Comparison of ENCODE assay signal across 20 cellular contexts in genomic region chr6:34082348-34082747, GRCh38.
DNase-seq lines count a peak whose midpoint lies in the region; ATAC-seq, FAIRE-seq and TF ChIP-seq lines count a peak whose summit lies in the region.
"Had no signal": no experiment of that assay in that cellular context is flagged by ENCODE, and none has a peak within 500 bp of the region (broad histone marks: within the 10 kb centered on the region; RNA-seq: fewer than 3 reads in every experiment).

No MANE protein-coding gene starts in this region.

- H3K36me3 ChIP-seq in HepG2 (replicated peaks in 1 of 2; ENCODE audit: control insufficient read depth in 1 of 2, insufficient read depth in 2 of 2, low read length in 2 of 2): no peaks in the 10 kb centered on the region
- H3K36me3 ChIP-seq in right lobe of liver: no peaks in the 10 kb centered on the region
- H3K36me3 ChIP-seq in H1 (ENCODE audit: control insufficient read depth in 2 of 4, insufficient read depth in 4 of 4, low read length in 3 of 4): no peaks in the 10 kb centered on the region
- H3K36me3 ChIP-seq in neuronal stem cell (replicated peaks in 1 of 2; ENCODE audit: control insufficient read depth in 2 of 2, insufficient read depth in 2 of 2, low read length in 2 of 2): no peaks in the 10 kb centered on the region
- H3K36me3 ChIP-seq: HAP-1 had no signal

- no peak for ATAC-seq in HepG2
- no peak for ATAC-seq in right lobe of liver
- ATAC-seq: A549; CD8-positive, alpha-beta T cell; GM12878 had no signal

- H2BK20ac ChIP-seq in H1 (ENCODE audit: low read length): no peak overlapping the region

- TF ChIP-seq EP300 in HepG2 (IDR thresholded peaks at IDR 0.05; ENCODE audit: low read depth in 2 of 2, low read length in 2 of 2) (no peak), HepG2 (CRISPR knock-in tag; IDR thresholded peaks at IDR 0.05; ENCODE audit: borderline replicate concordance) (no peak), H1 (IDR thresholded peaks at IDR 0.05; ENCODE audit: borderline replicate concordance in 1 of 2, low read depth in 2 of 2, low read length in 2 of 2) (no peak)

- H3K23ac ChIP-seq in H1 (ENCODE audit: insufficient read length): no peak overlapping the region
- H3K23ac ChIP-seq in neuronal stem cell (ENCODE audit: low read depth, low read length, poor library complexity): no peak overlapping the region

- H2AK5ac ChIP-seq in H1 (ENCODE audit: low read depth, low read length) (0 out of 2 replicates have a peak overlapping the region, but pooled peaks have one; percentile 15), neuronal stem cell (ENCODE audit: low read depth, low read length) (peak overlapping the region; percentile 6)

- H4K5ac ChIP-seq in H1 (ENCODE audit: insufficient read length, low read depth, low read length): no peak overlapping the region

- intact Hi-C loops in HepG2 (cut with micrococcal nuclease; ENCODE audit: unreplicated experiment) (no loop called here), right lobe of liver (cut with DNase I) (no loop called here)

- H3K4me3 ChIP-seq in HepG2 (replicated peaks in 1 of 3; ENCODE audit: insufficient read depth in 1 of 3, low read depth in 2 of 3, low read length in 3 of 3) (no peak overlapping the region), right lobe of liver (no peak overlapping the region), H1 (ENCODE audit: extremely low read depth in 1 of 4, insufficient read depth in 2 of 4, low read depth in 3 of 4, low read length in 4 of 4) (no peak overlapping the region), neuronal stem cell (ENCODE audit: low read length in 2 of 2) (no peak overlapping the region)
- H3K4me3 ChIP-seq: A549, GM12878, HAP-1 had no signal

- H3K79me1 ChIP-seq in H1 (ENCODE audit: low read depth, low read length) (no peaks in the 10 kb centered on the region), neuronal stem cell (ENCODE audit: low read depth, low read length) (no peaks in the 10 kb centered on the region)

- no peak overlapping the region for H3K56ac ChIP-seq in H1 (replicated peaks; ENCODE audit: insufficient read length, low read depth, low read length)

- no peak overlapping the region for H4K8ac ChIP-seq in H1 (ENCODE audit: extremely low read depth, insufficient read depth, low read length)
- H4K8ac ChIP-seq in neuronal stem cell (ENCODE audit: low read depth, low read length): no peak overlapping the region

- H3K14ac ChIP-seq in H1 (ENCODE audit: insufficient read length): no peak overlapping the region
- H3K14ac ChIP-seq in neuronal stem cell (ENCODE audit: low read length): no peak overlapping the region

- H2BK12ac ChIP-seq in H1 (ENCODE audit: low read depth, low read length) (no peak overlapping the region), neuronal stem cell (ENCODE audit: low read length) (no peak overlapping the region)

- TF ChIP-seq RAD21 in HepG2 (CRISPR knock-in tag; IDR thresholded peaks at IDR 0.05) (no peak), H1 (IDR thresholded peaks at IDR 0.05 in 1 of 2, conservative IDR thresholded peaks at IDR 0.05 in 1 of 2; ENCODE audit: low read depth in 2 of 2, low read length in 2 of 2) (no peak)

- H3K9ac ChIP-seq in HepG2 (ENCODE audit: insufficient read depth, low read depth, low read length) (no peak overlapping the region), H1 (replicated peaks in 1 of 4; ENCODE audit: extremely low read depth in 1 of 4, low read depth in 3 of 4, low read length in 3 of 4) (no peak overlapping the region; a peak in 1 of 7 replicates), neuronal stem cell (ENCODE audit: low read depth, low read length, poor library complexity) (no peak overlapping the region)

- POLR2A ChIA-PET in HepG2 (lab: Yijun Ruan, JAX) (no interaction called here), H1 (lab: Charles Lee; ENCODE audit: partially characterized antibody) (interaction anchor here (1.2 kb wide), 1 partner anchor 12 kb away, joined by 4 read pairs; no protein-coding TSS in a partner anchor)

- in situ Hi-C loops in HepG2 (cut with HindIII; ENCODE audit: extremely low pct_ligation_motif_present, low pct_unique_long_range_greater_than_20kb): no loop called here

- H3K79me2 ChIP-seq in HepG2 (ENCODE audit: insufficient read depth, low read length): no peaks in the 10 kb centered on the region
- no peaks in the 10 kb centered on the region for H3K79me2 ChIP-seq in H1 (ENCODE audit: control insufficient read depth in 1 of 2, insufficient read depth in 2 of 2, low read length in 2 of 2)

- H2AFZ ChIP-seq in HepG2 (ENCODE audit: low read length): no peak overlapping the region
- H2AFZ ChIP-seq in H1 (ENCODE audit: low read length): no peak overlapping the region
- peak overlapping the region; percentile 63 for H2AFZ ChIP-seq in neuronal stem cell (ENCODE audit: low read length)

- H3K23me2 ChIP-seq in H1 (ENCODE audit: low read depth, low read length): no peaks in the 10 kb centered on the region; the same call in 1 of the 2 replicates

- H2BK5ac ChIP-seq in H1 (ENCODE audit: low read depth, low read length): no peak overlapping the region; the same call in 1 of the 2 replicates
- H2BK5ac ChIP-seq in neuronal stem cell (ENCODE audit: low read length): no peak overlapping the region

- FAIRE-seq in HepG2 (lab: Jason Lieb, UNC) (no peak), H1 (lab: Jason Lieb, UNC) (no peak)
- FAIRE-seq: A549, GM12878, HTR-8/SVneo had no signal

- H3K4me1 ChIP-seq in HepG2 (ENCODE audit: insufficient read depth, low read length) (no peaks in the 10 kb centered on the region), right lobe of liver (no peaks in the 10 kb centered on the region), H1 (replicated peaks in 1 of 4; ENCODE audit: control insufficient read depth in 3 of 4, insufficient read depth in 4 of 4, low read length in 3 of 4) (peaks cover 0 to 10% (median 2%) of the 10 kb centered on the region in 4 experiments; a peak in 3 of 7 replicates), neuronal stem cell (ENCODE audit: control insufficient read depth in 2 of 2, insufficient read depth in 1 of 2, low read depth in 1 of 2, low read length in 2 of 2) (peaks cover 0 to 15% of the 10 kb centered on the region in 2 donors)
- H3K4me1 ChIP-seq: A549, HAP-1 had no signal

- CTCF ChIA-PET in HepG2 (lab: Yijun Ruan, JAX; ENCODE audit: low intra/inter-chr PET ratio, low total read pairs): no interaction called here
- CTCF ChIA-PET in H1 (lab: Charles Lee; ENCODE audit: partially characterized antibody): interaction anchor here (1.0 to 3.2 kb wide), 12 partner anchors 11 to 269 kb away, joined by 3 to 11 read pairs (median 4); no protein-coding TSS in a partner anchor

- peaks cover 15 to 63% of the 10 kb centered on the region in 2 experiments for H3K27me3 ChIP-seq in HepG2 (ENCODE audit: control insufficient read depth in 1 of 2, insufficient read depth in 2 of 2, low read length in 2 of 2)
- H3K27me3 ChIP-seq in right lobe of liver: no peaks in the 10 kb centered on the region
- H3K27me3 ChIP-seq in H1 (replicated peaks in 1 of 4; ENCODE audit: control insufficient read depth in 3 of 4, extremely low read depth in 1 of 4, insufficient read depth in 3 of 4, low read length in 3 of 4): no peaks in the 10 kb centered on the region
- peaks cover 0 to 7% (median 0%) of the 10 kb centered on the region in 3 experiments for H3K27me3 ChIP-seq in neuronal stem cell (ENCODE audit: control insufficient read depth in 3 of 3, insufficient read depth in 3 of 3, low read depth in 1 of 3, low read length in 3 of 3)

- H4K91ac ChIP-seq in H1 (replicated peaks; ENCODE audit: insufficient read length, low read length) (no peak overlapping the region), neuronal stem cell (ENCODE audit: low read depth, low read length, poor library complexity) (no peak overlapping the region)

- H3K4me2 ChIP-seq in HepG2 (ENCODE audit: low read depth, low read length): no peak overlapping the region
- H3K4me2 ChIP-seq in H1 (ENCODE audit: insufficient read depth in 1 of 2, low read depth in 2 of 2, low read length in 2 of 2): no peak overlapping the region
- H3K4me2 ChIP-seq in neuronal stem cell (ENCODE audit: insufficient read depth, low read length, poor library complexity, severe bottlenecking): no peak overlapping the region
- H3K4me2 ChIP-seq: A549 had no signal

- H4K20me1 ChIP-seq in HepG2 (ENCODE audit: insufficient read depth, low read length) (peaks cover 5% of the 10 kb centered on the region; the same call in 1 of the 2 replicates), H1 (replicated peaks in 1 of 2; ENCODE audit: control insufficient read depth in 1 of 2, insufficient read depth in 2 of 2, low read length in 2 of 2) (peaks cover 0 to 3% of the 10 kb centered on the region in 2 experiments)

- no TSS peak for BruUV-seq in HepG2 (replicated peaks; lab: Mats Ljungman, UMichigan)

- H3K18ac ChIP-seq in H1 (ENCODE audit: extremely low read depth, low read length) (no peak overlapping the region), neuronal stem cell (ENCODE audit: low read length) (peak overlapping the region; percentile 30)

- no peak overlapping the region for H2BK15ac ChIP-seq in H1 (ENCODE audit: low read length)
- no peak overlapping the region for H2BK15ac ChIP-seq in neuronal stem cell (ENCODE audit: low read length)

- H3K27ac ChIP-seq in HepG2 (ENCODE audit: extremely low read length, insufficient read depth, low read length): no peak overlapping the region
- no peak overlapping the region for H3K27ac ChIP-seq in right lobe of liver
- H3K27ac ChIP-seq in H1 (ENCODE audit: low read depth, low read length): no peak overlapping the region
- H3K27ac ChIP-seq in neuronal stem cell (replicated peaks; ENCODE audit: low read length): no peak overlapping the region
- H3K27ac ChIP-seq: 22Rv1, A549 had no signal

- H3K4ac ChIP-seq in H1 (replicated peaks; ENCODE audit: insufficient read length, low read depth, low read length) (no peak overlapping the region), neuronal stem cell (ENCODE audit: low read length) (no peak overlapping the region)

- 16% methylated on average over 10 of the region's 10 CpGs for WGBS in HepG2 (ENCODE audit: low lambda C conversion rate)
- 100% methylated on average over 1 of the region's 10 CpGs for WGBS in right lobe of liver (ENCODE audit: insufficient coverage, low coverage, low lambda C conversion rate, missing lambda C conversion rate)
- 93% methylated on average over 10 of the region's 10 CpGs; no CpG with 5 or more reads in 1 of the 2 experiments for WGBS in H1 (ENCODE audit: extremely low coverage in 1 of 2, insufficient coverage in 1 of 2, insufficient read length in 1 of 2, insufficient replicate concordance in 2 of 2, low coverage in 1 of 2, low lambda C conversion rate in 2 of 2, missing lambda C conversion rate in 1 of 2), 2 experiments
- WGBS in neuronal stem cell (ENCODE audit: extremely low coverage in 2 of 2, insufficient read length in 2 of 2, insufficient replicate concordance in 1 of 2), 2 donors: no CpG with 5 or more reads among the region's 10 CpGs

- TF ChIP-seq CTCF in HepG2 (CRISPR knock-in tag; IDR thresholded peaks at IDR 0.05) (no peak), right lobe of liver (IDR thresholded peaks at IDR 0.05) (no peak), H1 (IDR thresholded peaks at IDR 0.05; ENCODE audit: control extremely low read depth in 1 of 3, insufficient read depth in 1 of 3, low read depth in 1 of 3, low read length in 3 of 3) (no peak)

- TF ChIP-seq POLR2A in HepG2 (IDR thresholded peaks at IDR 0.05; ENCODE audit: insufficient read depth in 1 of 2, low read depth in 2 of 2, low read length in 2 of 2): no peak
- no peak for TF ChIP-seq POLR2A in right lobe of liver (IDR thresholded peaks at IDR 0.05)
- TF ChIP-seq POLR2A in H1 (IDR thresholded peaks at IDR 0.05; ENCODE audit: control extremely low read depth in 1 of 2, low read depth in 2 of 2, low read length in 2 of 2): no peak

- DNase-seq in HepG2 (ENCODE audit: low spot score) (no peak), right lobe of liver (no peak), H1 (ENCODE audit: low read depth in 1 of 2, low spot score in 2 of 2) (no peak), neuronal stem cell (ENCODE audit: low spot score) (no peak), NCI-H1092 (lab: John Stamatoyannopoulos, UW) (no peak), cortex of kidney (lab: John Stamatoyannopoulos, UW) (no peak)
- DNase-seq in stimulated activated naive CD4-positive, alpha-beta T cell treated with Interleukin-2 at 50 U/mL for 16 hours (lab: John Stamatoyannopoulos, UW): no peak
- DNase-seq: AML-193; CD8-positive, alpha-beta T cell; DMS 273 treated with DMSO at 0.1 percent for 48 hours; DMS53; DND-41; EL; HFFc6; KG1 had no signal

- H3K9me3 ChIP-seq in HepG2 (ENCODE audit: low read length) (no peaks in the 10 kb centered on the region), right lobe of liver (no peaks in the 10 kb centered on the region), H1 (ENCODE audit: insufficient read depth in 2 of 2, low read depth in 1 of 2, low read length in 1 of 2) (no peaks in the 10 kb centered on the region), neuronal stem cell (replicated peaks in 1 of 2; ENCODE audit: control insufficient read depth in 2 of 2, insufficient read depth in 1 of 2, low read depth in 1 of 2, low read length in 2 of 2) (peaks cover 0 to 2% of the 10 kb centered on the region in 2 donors)
- H3K9me3 ChIP-seq: A549, HAP-1 had no signal

- H2BK120ac ChIP-seq in H1 (replicated peaks; ENCODE audit: low read depth, low read length): no peak overlapping the region
- no peak overlapping the region for H2BK120ac ChIP-seq in neuronal stem cell (ENCODE audit: low read depth, low read length)
